In the genomic region with DNA sequence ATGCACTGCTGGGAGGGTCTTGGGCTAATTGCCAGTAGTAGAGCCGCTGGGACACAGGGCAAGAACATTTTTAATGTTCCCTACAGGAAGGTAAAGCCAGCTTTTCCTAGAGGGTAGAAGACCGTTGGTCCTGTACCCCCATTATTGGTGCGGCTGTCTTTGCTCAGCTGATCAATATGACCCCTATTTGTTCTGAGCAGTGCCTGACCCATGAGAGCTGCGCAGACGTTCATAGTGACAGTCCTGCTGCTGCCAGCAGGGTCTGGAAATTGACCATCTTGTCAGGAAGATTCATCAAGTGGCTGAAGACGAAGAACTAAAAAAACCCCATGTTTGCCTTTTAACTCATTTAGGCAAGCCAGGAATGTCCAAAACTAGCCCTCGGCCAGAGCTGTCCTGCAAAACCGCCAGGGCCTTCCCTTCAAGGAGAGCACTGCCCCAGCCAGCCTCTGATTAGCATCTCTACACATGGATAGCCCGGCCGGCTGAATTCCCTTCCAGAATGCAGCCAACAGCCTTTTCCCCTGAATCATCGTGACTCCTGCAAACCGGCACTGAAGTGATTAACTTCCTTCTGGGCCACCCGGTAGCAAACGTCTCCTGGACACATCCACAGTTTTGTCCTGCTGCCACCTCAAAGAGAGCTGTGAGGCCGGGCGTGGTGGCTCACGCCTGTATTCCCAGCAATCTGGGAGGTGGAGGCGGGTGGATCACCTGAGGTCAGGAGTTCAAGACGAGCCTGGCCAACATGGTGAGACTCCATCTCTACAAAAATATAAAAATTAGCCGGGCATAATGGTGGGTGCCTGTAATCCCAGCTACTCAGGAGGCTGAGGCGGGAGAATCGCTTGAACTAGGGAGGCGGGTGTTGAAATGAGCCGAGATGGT, we compare ENCODE assay signal across 11 cellular contexts. TPM values are rescaled to one million over a fixed set of nuclear protein-coding genes. Genes with fewer than 3 reads are reported as not detected.
DNase-seq lines count a peak whose midpoint lies in the region; ATAC-seq, FAIRE-seq and TF ChIP-seq lines count a peak whose summit lies in the region.
"Had no signal": no experiment of that assay in that cellular context is flagged by ENCODE, and none has a peak within 500 bp of the region (broad histone marks: within the 10 kb centered on the region; RNA-seq: fewer than 3 reads in every experiment).

No MANE protein-coding gene starts in this region.

- DNase-seq in 8988T: peak; percentile 40
- peak; percentile 63 for DNase-seq in HTR-8/SVneo (ENCODE audit: insufficient read length, low spot score)
- DNase-seq in MCF 10A (ENCODE audit: unreplicated experiment): peak; percentile 42
- DNase-seq in kidney tubule cell (ENCODE audit: low spot score): peak; percentile 96
- no peak for DNase-seq in activated CD4-positive, alpha-beta T cell treated with anti-CD3 and anti-CD28 coated beads for 48 hours
- no peak for DNase-seq in NCI-H524 treated with DMSO at 0.1 percent for 48 hours (lab: John Stamatoyannopoulos, UW)
- DNase-seq in GM10266 (ENCODE audit: extremely low spot score): no peak
- DNase-seq: activated CD4-positive, alpha-beta T cell treated with anti-CD3 and anti-CD28 coated beads, Interleukin-2, amount 10 ng/mL, durations not matched to agents 7 days and 5 days; AML-193; NCI-H2227 treated with DMSO at 0.1 percent for 48 hours had no signal

- peak overlapping the region; percentile 67 for H3K27ac Mint-ChIP-seq in MCF 10A (ENCODE audit: low read depth, unreplicated experiment)
- H3K27ac Mint-ChIP-seq: activated CD4-positive, alpha-beta T cell treated with anti-CD3 and anti-CD28 coated beads, Interleukin-2, amount 10 ng/mL, durations not matched to agents 7 days and 5 days had no signal

- TF ChIP-seq CTCF in MCF 10A (IDR thresholded peaks at IDR 0.05; ENCODE audit: unreplicated experiment) (no peak), GM10266 (IDR thresholded peaks at IDR 0.05; ENCODE audit: control insufficient read depth, insufficient read depth, low read depth, missing control alignments) (no peak)

- no peaks in the 10 kb centered on the region for H3K9me3 Mint-ChIP-seq in MCF 10A (ENCODE audit: unreplicated experiment)
- H3K9me3 Mint-ChIP-seq: activated CD4-positive, alpha-beta T cell treated with anti-CD3 and anti-CD28 coated beads, Interleukin-2, amount 10 ng/mL, durations not matched to agents 7 days and 5 days had no signal

- BruUV-seq in MCF 10A (replicated peaks; lab: Mats Ljungman, UMichigan): no TSS peak

- no peak for ATAC-seq in HG02885 (IDR thresholded peaks at IDR 0.05; ENCODE audit: poor library complexity, unreplicated experiment)

- intact Hi-C loops in MCF 10A (cut with micrococcal nuclease): no loop called here

- FAIRE-seq in HTR-8/SVneo (lab: Jason Lieb, UNC): no peak

- H3K27me3 Mint-ChIP-seq in MCF 10A (ENCODE audit: insufficient read depth, unreplicated experiment): no peaks in the 10 kb centered on the region
- H3K27me3 Mint-ChIP-seq: activated CD4-positive, alpha-beta T cell treated with anti-CD3 and anti-CD28 coated beads, Interleukin-2, amount 10 ng/mL, durations not matched to agents 7 days and 5 days had no signal

- H3K4me1 Mint-ChIP-seq in MCF 10A (ENCODE audit: insufficient read depth, unreplicated experiment): peaks cover 10% of the 10 kb centered on the region

- no peaks in the 10 kb centered on the region for H3K36me3 Mint-ChIP-seq in MCF 10A (ENCODE audit: insufficient read depth, unreplicated experiment)

- no peak overlapping the region for H3K4me3 Mint-ChIP-seq in MCF 10A (ENCODE audit: unreplicated experiment)
- H3K4me3 Mint-ChIP-seq: activated CD4-positive, alpha-beta T cell treated with anti-CD3 and anti-CD28 coated beads, Interleukin-2, amount 10 ng/mL, durations not matched to agents 7 days and 5 days had no signal

- POLR2A ChIA-PET in MCF 10A (lab: Yijun Ruan, JAX): interaction anchor here (1.1 to 1.2 kb wide), 2 partner anchors 21 to 26 kb away, joined by 4 to 9 read pairs; partner anchors contain the start of gene EEIG1

- CTCF ChIA-PET in MCF 10A (lab: Yijun Ruan, JAX): interaction anchor here (1.2 to 1.4 kb wide), 2 partner anchors 34 to 60 kb away, joined by 3 to 4 read pairs; no protein-coding TSS in a partner anchor

RNA-seq across cellular contexts. Expression of gene EEIG1, which starts 20.9 kb away (rescaled TPM):
- total RNA-seq in MCF 10A (2022): 17.5 and 23.9 TPM in 2 replicates

Comparison
In these comparisons a context has a peak if more than half of its experiments do, and no peak if none do; other contexts are left out.
1. DNase-seq: peak in 8988T (single experiment), HTR-8/SVneo (single experiment), MCF 10A (single experiment) and kidney tubule cell (single experiment); none in activated CD4-positive, alpha-beta T cell treated with anti-CD3 and anti-CD28 coated beads for 48 hours (single experiment), NCI-H524 treated with DMSO at 0.1 percent for 48 hours (single experiment) and GM10266 (single experiment).